ENCODE assay signal across 9 cellular contexts in genomic region chr2:10520154-10520553, GRCh38.
DNase-seq lines count a peak whose midpoint lies in the region; ATAC-seq and TF ChIP-seq lines count a peak whose summit lies in the region.
"Had no signal": no experiment of that assay in that cellular context is flagged by ENCODE, and none has a peak within 500 bp of the region (broad histone marks: within the 10 kb centered on the region; RNA-seq: fewer than 3 reads in every experiment).

No MANE protein-coding gene starts in this region.

- peaks cover 9% of the 10 kb centered on the region; the same call in 1 of the 2 replicates for H3K4me1 Mint-ChIP-seq in WTC11

- H4K8ac ChIP-seq in mesendoderm (ENCODE audit: low read depth, low read length): no peak overlapping the region

- no CpG with 5 or more reads among the region's 9 CpGs for WGBS in mesendoderm (ENCODE audit: extremely low coverage, insufficient coverage, low lambda C conversion rate)

- peak; percentile 47 for DNase-seq in NCI-H146 (lab: John Stamatoyannopoulos, UW)
- no peak for DNase-seq in NCI-H146 treated with DMSO at 0.1 percent for 48 hours (lab: John Stamatoyannopoulos, UW; ENCODE audit: unreplicated experiment)
- DNase-seq in GM13977 (ENCODE audit: low spot score): peak; percentile 26
- peak; percentile 74 for DNase-seq in WTC11 (ENCODE audit: low spot score)
- DNase-seq in mesendoderm: peak; percentile 74
- no peak for DNase-seq in LoVo (ENCODE audit: low spot score)
- DNase-seq: Kasumi-1 had no signal

- TF ChIP-seq CTCF in GM13977 (IDR thresholded peaks at IDR 0.05; ENCODE audit: extremely low read depth, insufficient read depth, missing control alignments): no peak
- TF ChIP-seq CTCF in WTC11 (IDR thresholded peaks at IDR 0.05): peak; percentile 53

- no peaks in the 10 kb centered on the region for H3K4me1 ChIP-seq in mesendoderm (ENCODE audit: control insufficient read depth, low read depth, low read length)

- in situ Hi-C loops in GM13977 (cut with MboI; ENCODE audit: low pct_unique_long_range_greater_than_20kb, low sequenced_read_pairs, unreplicated experiment): no loop called here

- CTCF ChIA-PET in WTC11 (lab: Charles Lee): interaction anchor here (0.6 to 2.5 kb wide), 18 partner anchors 9 to 262 kb away, joined by 3 to 11 read pairs (median 4); no protein-coding TSS in a partner anchor

- H3K27me3 ChIP-seq in mesendoderm (ENCODE audit: insufficient read depth, low read length, poor library complexity): no peaks in the 10 kb centered on the region

- POLR2A ChIA-PET in WTC11 (lab: Charles Lee): no interaction called here

- peaks cover 16% of the 10 kb centered on the region for H3K36me3 Mint-ChIP-seq in WTC11

- H2BK5ac ChIP-seq in mesendoderm (ENCODE audit: low read length): no peak overlapping the region

- no peak overlapping the region for H2BK120ac ChIP-seq in mesendoderm (ENCODE audit: low read depth, low read length)

- H3K18ac ChIP-seq in mesendoderm (ENCODE audit: low read length): no peak overlapping the region

- H3K36me3 ChIP-seq in mesendoderm (ENCODE audit: control insufficient read depth, insufficient read depth, low read length): no peaks in the 10 kb centered on the region

- no peak overlapping the region for H3K56ac ChIP-seq in mesendoderm (ENCODE audit: low read length)

- no peak overlapping the region for H3K9ac ChIP-seq in mesendoderm (ENCODE audit: low read length)

- no peak overlapping the region for H3K27ac ChIP-seq in mesendoderm (ENCODE audit: low read depth, low read length)

- H3K23ac ChIP-seq in mesendoderm (ENCODE audit: low read length): no peak overlapping the region

- H2BK15ac ChIP-seq in mesendoderm (replicated peaks; ENCODE audit: low read depth): no peak overlapping the region

- no peak overlapping the region for H3K4me3 Mint-ChIP-seq in WTC11

- H3K9me3 Mint-ChIP-seq in WTC11: peaks cover 25% of the 10 kb centered on the region

- no peak overlapping the region for H3K27ac Mint-ChIP-seq in WTC11

- H3K4me2 ChIP-seq in mesendoderm (ENCODE audit: low read length): no peak overlapping the region

- no peaks in the 10 kb centered on the region for H3K79me2 ChIP-seq in mesendoderm (ENCODE audit: control insufficient read depth, insufficient read depth, low read length)

- H3K27me3 Mint-ChIP-seq in WTC11 (ENCODE audit: low read depth): peaks cover 7% of the 10 kb centered on the region

- no peak overlapping the region for H3K4me3 ChIP-seq in mesendoderm (ENCODE audit: low read length)

- H3K4ac ChIP-seq in mesendoderm (ENCODE audit: low read depth, low read length): no peak overlapping the region

- H4K5ac ChIP-seq in mesendoderm (ENCODE audit: low read length): no peak overlapping the region

- no peaks in the 10 kb centered on the region for H3K79me1 ChIP-seq in mesendoderm (ENCODE audit: low read length)

- H2AK5ac ChIP-seq in mesendoderm (ENCODE audit: low read length): no peak overlapping the region

- ATAC-seq in WTC11 (peak; percentile 85), HG03097 (IDR thresholded peaks at IDR 0.05; ENCODE audit: low FRiP score, unreplicated experiment) (no peak), GM21576 (IDR thresholded peaks at IDR 0.05; ENCODE audit: unreplicated experiment) (no peak)

TF ChIP-seq in WTC11, 78 proteins besides CTCF, POLR2A, EP300 and RAD21 (continues in another document):
- no peak for TF ChIP-seq STAT6 (CRISPR knock-in tag; conservative IDR thresholded peaks at IDR 0.05; ENCODE audit: low read depth)
- TF ChIP-seq PREB (CRISPR knock-in tag; IDR thresholded peaks at IDR 0.05; ENCODE audit: borderline replicate concordance): no peak
- no peak for TF ChIP-seq E2F4 (CRISPR knock-in tag; IDR thresholded peaks at IDR 0.05; ENCODE audit: borderline replicate concordance, low read depth)
- TF ChIP-seq CREB1 (CRISPR knock-in tag; IDR thresholded peaks at IDR 0.05): no peak
- TF ChIP-seq IRF2 (CRISPR knock-in tag; IDR thresholded peaks at IDR 0.05; ENCODE audit: borderline replicate concordance, low read depth): no peak
- TF ChIP-seq SOX15 (CRISPR knock-in tag; IDR thresholded peaks at IDR 0.05): no peak
- no peak for TF ChIP-seq ATF3 (CRISPR knock-in tag; conservative IDR thresholded peaks at IDR 0.05)
- no peak for TF ChIP-seq SP1 (CRISPR knock-in tag; conservative IDR thresholded peaks at IDR 0.05)
- TF ChIP-seq USF1 (CRISPR knock-in tag; IDR thresholded peaks at IDR 0.05): no peak
- no peak for TF ChIP-seq ZSCAN18 (CRISPR knock-in tag; IDR thresholded peaks at IDR 0.05)
- no peak for TF ChIP-seq RORB (CRISPR knock-in tag; IDR thresholded peaks at IDR 0.05)
- no peak for TF ChIP-seq CREM (CRISPR knock-in tag; IDR thresholded peaks at IDR 0.05)
- TF ChIP-seq NFE2L1 (CRISPR knock-in tag; IDR thresholded peaks at IDR 0.05): no peak
- no peak for TF ChIP-seq ZNF425 (CRISPR knock-in tag; conservative IDR thresholded peaks at IDR 0.05)

Comparison
In these comparisons a context has a peak if more than half of its experiments do, and no peak if none do; other contexts are left out.
1. DNase-seq: peak in NCI-H146 (single experiment), GM13977 (single experiment), WTC11 (single experiment) and mesendoderm (single experiment); none in NCI-H146 treated with DMSO at 0.1 percent for 48 hours (single experiment) and LoVo (single experiment).